In genomic region chr3:177590826-177591225, GRCh38 we compare ENCODE assay signal across 11 cellular contexts.
DNase-seq lines count a peak whose midpoint lies in the region; ATAC-seq, FAIRE-seq and TF ChIP-seq lines count a peak whose summit lies in the region.
"Had no signal": no experiment of that assay in that cellular context is flagged by ENCODE, and none has a peak within 500 bp of the region (broad histone marks: within the 10 kb centered on the region; RNA-seq: fewer than 3 reads in every experiment).

No MANE protein-coding gene starts in this region.

- no peak overlapping the region for H3K4me3 Mint-ChIP-seq in astrocyte (ENCODE audit: unreplicated experiment)
- H3K4me3 Mint-ChIP-seq: memory B cell had no signal

- peak overlapping the region; percentile 81 to 82 for H3K27ac ChIP-seq in SK-N-SH (ENCODE audit: low read depth in 2 of 2, low read length in 1 of 2)
- no peak overlapping the region for H3K27ac ChIP-seq in astrocyte (ENCODE audit: low read depth, low read length)
- H3K27ac ChIP-seq in left lung, result peak overlapping the region; percentile 26 to 63
- H3K27ac ChIP-seq in suprapubic skin, result peak overlapping the region; percentile 78
- peak overlapping the region in 2 of 4 donors; percentile 48 to 74 for H3K27ac ChIP-seq in tibial nerve

- H4K20me1 ChIP-seq in SK-N-SH (ENCODE audit: insufficient read depth) (no peaks in the 10 kb centered on the region), astrocyte (ENCODE audit: insufficient read depth, low read length) (no peaks in the 10 kb centered on the region)

- DNase-seq in SK-N-SH (no peak), astrocyte (ENCODE audit: low read depth) (no peak), left lung (no peak), suprapubic skin (ENCODE audit: low spot score in 2 of 2) (no peak), tibial nerve (ENCODE audit: low spot score in 2 of 2) (no peak)

- intact Hi-C loops in left lung (cut with DNase I), result no loop called here

- H3K27ac Mint-ChIP-seq in astrocyte (ENCODE audit: unreplicated experiment), result peak overlapping the region; percentile 84

- WGBS in SK-N-SH (ENCODE audit: low lambda C conversion rate), result 83% methylated on average over 1 of the region's 1 CpG
- WGBS in suprapubic skin, result 35% methylated on average over 1 of the region's 1 CpG
- WGBS in tibial nerve, 2 donors, result 33 to 68% methylated on average over 1 of the region's 1 CpG

- H3K36me3 ChIP-seq in SK-N-SH (replicated peaks in 1 of 2; ENCODE audit: control insufficient read depth in 1 of 2, insufficient read depth in 2 of 2, low read length in 1 of 2), result no peaks in the 10 kb centered on the region
- H3K36me3 ChIP-seq in astrocyte (ENCODE audit: insufficient read depth, low read length), result no peaks in the 10 kb centered on the region
- H3K36me3 ChIP-seq in left lung, result no peaks in the 10 kb centered on the region
- H3K36me3 ChIP-seq in suprapubic skin, result no peaks in the 10 kb centered on the region
- no peaks in the 10 kb centered on the region for H3K36me3 ChIP-seq in tibial nerve

- H3K9ac ChIP-seq in SK-N-SH, result no peak overlapping the region
- no peak overlapping the region for H3K9ac ChIP-seq in astrocyte (ENCODE audit: low read length)

- H3K4me1 ChIP-seq in SK-N-SH (ENCODE audit: control insufficient read depth in 1 of 2, insufficient read depth in 2 of 2, low read depth in 1 of 2, low read length in 1 of 2), result peaks cover 33% of the 10 kb centered on the region in 2 experiments
- H3K4me1 ChIP-seq in astrocyte (ENCODE audit: insufficient read depth, low read length), result peaks cover 32% of the 10 kb centered on the region
- H3K4me1 ChIP-seq in left lung, result peaks cover 17 to 48% of the 10 kb centered on the region in 2 donors
- peaks cover 54% of the 10 kb centered on the region for H3K4me1 ChIP-seq in suprapubic skin
- peaks cover 0 to 63% (median 7%) of the 10 kb centered on the region in 4 donors for H3K4me1 ChIP-seq in tibial nerve
- H3K4me1 ChIP-seq: testis had no signal

- H3K4me3 ChIP-seq in SK-N-SH (ENCODE audit: low read depth in 2 of 2, low read length in 1 of 2) (no peak overlapping the region), astrocyte (ENCODE audit: insufficient read depth, low read depth, low read length) (no peak overlapping the region), left lung (no peak overlapping the region), suprapubic skin (no peak overlapping the region), tibial nerve (no peak overlapping the region)
- H3K4me3 ChIP-seq: K562, testis had no signal

- TF ChIP-seq POLR2A in suprapubic skin (IDR thresholded peaks at IDR 0.05) (no peak), tibial nerve (IDR thresholded peaks at IDR 0.05) (no peak)

- H3K79me2 ChIP-seq in SK-N-SH (ENCODE audit: insufficient read depth) (no peaks in the 10 kb centered on the region), astrocyte (ENCODE audit: insufficient read depth, low read length) (no peaks in the 10 kb centered on the region)

- no peaks in the 10 kb centered on the region for H3K36me3 Mint-ChIP-seq in astrocyte (ENCODE audit: low read depth, unreplicated experiment)
- H3K36me3 Mint-ChIP-seq: memory B cell had no signal

- CTCF ChIA-PET in SK-N-SH (lab: Yijun Ruan, JAX), result no interaction called here

- H3K9me2 ChIP-seq in SK-N-SH, result no peaks in the 10 kb centered on the region

- H3K9me3 Mint-ChIP-seq in astrocyte (ENCODE audit: unreplicated experiment), result peaks cover 4% of the 10 kb centered on the region

- H3K9me3 ChIP-seq in SK-N-SH (no peaks in the 10 kb centered on the region), astrocyte (ENCODE audit: insufficient read depth, low read depth, low read length) (no peaks in the 10 kb centered on the region), left lung (no peaks in the 10 kb centered on the region), suprapubic skin (no peaks in the 10 kb centered on the region), tibial nerve (no peaks in the 10 kb centered on the region)
- H3K9me3 ChIP-seq: testis had no signal

- FAIRE-seq in astrocyte (lab: Jason Lieb, UNC), result no peak

- no peak overlapping the region for H2AFZ ChIP-seq in SK-N-SH (ENCODE audit: low read depth)
- H2AFZ ChIP-seq in astrocyte (ENCODE audit: low read depth, low read length), result no peak overlapping the region

- peaks cover 33% of the 10 kb centered on the region for H3F3A ChIP-seq in SK-N-SH (replicated peaks; ENCODE audit: insufficient read depth)

- H3K4me1 Mint-ChIP-seq in astrocyte (ENCODE audit: low read depth, unreplicated experiment), result peaks cover 18% of the 10 kb centered on the region

- ATAC-seq in SK-N-SH treated with all-trans-retinoic acid at 6 μM for 48 hours (no peak), left lung (no peak), GM18502 (IDR thresholded peaks at IDR 0.05; ENCODE audit: poor library complexity, unreplicated experiment) (no peak), GM19035 (IDR thresholded peaks at IDR 0.05; ENCODE audit: unreplicated experiment) (no peak)

- POLR2A ChIA-PET in SK-N-SH (lab: Yijun Ruan, JAX), result no interaction called here

- no peak for TF ChIP-seq RAD21 in SK-N-SH (IDR thresholded peaks at IDR 0.05; ENCODE audit: low read length)

- TF ChIP-seq EP300 in SK-N-SH (IDR thresholded peaks at IDR 0.05; ENCODE audit: borderline replicate concordance in 1 of 2, low read depth in 1 of 2, low read length in 1 of 2), result no peak
- TF ChIP-seq EP300 in suprapubic skin (IDR thresholded peaks at IDR 0.05), result no peak
- TF ChIP-seq EP300 in tibial nerve (IDR thresholded peaks at IDR 0.05), result no peak

- H3K27me3 ChIP-seq in SK-N-SH (ENCODE audit: insufficient read depth) (no peaks in the 10 kb centered on the region), astrocyte (ENCODE audit: insufficient read depth, low read length) (no peaks in the 10 kb centered on the region), left lung (no peaks in the 10 kb centered on the region), suprapubic skin (no peaks in the 10 kb centered on the region), tibial nerve (no peaks in the 10 kb centered on the region)
- H3K27me3 ChIP-seq: testis had no signal

- no peaks in the 10 kb centered on the region for H3K27me3 Mint-ChIP-seq in astrocyte (ENCODE audit: low read depth, unreplicated experiment)
- H3K27me3 Mint-ChIP-seq: memory B cell had no signal

- TF ChIP-seq CTCF in SK-N-SH (IDR thresholded peaks at IDR 0.05) (no peak), astrocyte (IDR thresholded peaks at IDR 0.05; ENCODE audit: insufficient read depth, low read depth, low read length) (no peak), left lung (IDR thresholded peaks at IDR 0.05) (no peak), suprapubic skin (IDR thresholded peaks at IDR 0.05) (no peak), tibial nerve (IDR thresholded peaks at IDR 0.05) (no peak)

- H3K4me2 ChIP-seq in SK-N-SH (no peak overlapping the region), astrocyte (ENCODE audit: low read length) (no peak overlapping the region)

TF ChIP-seq in SK-N-SH, 30 proteins besides CTCF, POLR2A, EP300 and RAD21:
- TF ChIP-seq NFIC (IDR thresholded peaks at IDR 0.05; ENCODE audit: borderline replicate concordance), result no peak

TF ChIP-seq in SK-N-SH treated with all-trans-retinoic acid at 6 μM for 48 hours, 23 proteins besides CTCF, POLR2A, EP300 and RAD21:
- no peak for TF ChIP-seq ZC3H10 (CRISPR knock-in tag; IDR thresholded peaks at IDR 0.05)
- TF ChIP-seq ESRRG (CRISPR knock-in tag; IDR thresholded peaks at IDR 0.05), result no peak
- no peak for TF ChIP-seq ZNF565 (CRISPR knock-in tag; conservative IDR thresholded peaks at IDR 0.05; ENCODE audit: low read depth)
- TF ChIP-seq CSRNP3 (CRISPR knock-in tag; IDR thresholded peaks at IDR 0.05), result no peak
- no peak for TF ChIP-seq OSR1 (CRISPR knock-in tag; IDR thresholded peaks at IDR 0.05)
- TF ChIP-seq ISL1 (CRISPR knock-in tag; IDR thresholded peaks at IDR 0.05), result no peak
- no peak for TF ChIP-seq ZFP3 (CRISPR knock-in tag; IDR thresholded peaks at IDR 0.05)
- TF ChIP-seq TOX (CRISPR knock-in tag; IDR thresholded peaks at IDR 0.05; ENCODE audit: borderline replicate concordance), result no peak
- TF ChIP-seq, protein P1, sequence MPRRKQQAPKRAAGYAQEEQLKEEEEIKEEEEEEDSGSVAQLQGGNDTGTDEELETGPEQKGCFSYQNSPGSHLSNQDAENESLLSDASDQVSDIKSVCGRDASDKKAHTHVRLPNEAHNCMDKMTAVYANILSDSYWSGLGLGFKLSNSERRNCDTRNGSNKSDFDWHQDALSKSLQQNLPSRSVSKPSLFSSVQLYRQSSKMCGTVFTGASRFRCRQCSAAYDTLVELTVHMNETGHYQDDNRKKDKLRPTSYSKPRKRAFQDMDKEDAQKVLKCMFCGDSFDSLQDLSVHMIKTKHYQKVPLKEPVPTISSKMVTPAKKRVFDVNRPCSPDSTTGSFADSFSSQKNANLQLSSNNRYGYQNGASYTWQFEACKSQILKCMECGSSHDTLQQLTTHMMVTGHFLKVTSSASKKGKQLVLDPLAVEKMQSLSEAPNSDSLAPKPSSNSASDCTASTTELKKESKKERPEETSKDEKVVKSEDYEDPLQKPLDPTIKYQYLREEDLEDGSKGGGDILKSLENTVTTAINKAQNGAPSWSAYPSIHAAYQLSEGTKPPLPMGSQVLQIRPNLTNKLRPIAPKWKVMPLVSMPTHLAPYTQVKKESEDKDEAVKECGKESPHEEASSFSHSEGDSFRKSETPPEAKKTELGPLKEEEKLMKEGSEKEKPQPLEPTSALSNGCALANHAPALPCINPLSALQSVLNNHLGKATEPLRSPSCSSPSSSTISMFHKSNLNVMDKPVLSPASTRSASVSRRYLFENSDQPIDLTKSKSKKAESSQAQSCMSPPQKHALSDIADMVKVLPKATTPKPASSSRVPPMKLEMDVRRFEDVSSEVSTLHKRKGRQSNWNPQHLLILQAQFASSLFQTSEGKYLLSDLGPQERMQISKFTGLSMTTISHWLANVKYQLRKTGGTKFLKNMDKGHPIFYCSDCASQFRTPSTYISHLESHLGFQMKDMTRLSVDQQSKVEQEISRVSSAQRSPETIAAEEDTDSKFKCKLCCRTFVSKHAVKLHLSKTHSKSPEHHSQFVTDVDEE (CRISPR knock-in tag; IDR thresholded peaks at IDR 0.05), result no peak
- TF ChIP-seq BACH2 (CRISPR knock-in tag; IDR thresholded peaks at IDR 0.05; ENCODE audit: borderline replicate concordance), result no peak
- no peak for TF ChIP-seq ARNTL (CRISPR knock-in tag; IDR thresholded peaks at IDR 0.05; ENCODE audit: borderline replicate concordance, low read depth)
